9 cellular contexts compared by ENCODE assay signal in the genomic region with DNA sequence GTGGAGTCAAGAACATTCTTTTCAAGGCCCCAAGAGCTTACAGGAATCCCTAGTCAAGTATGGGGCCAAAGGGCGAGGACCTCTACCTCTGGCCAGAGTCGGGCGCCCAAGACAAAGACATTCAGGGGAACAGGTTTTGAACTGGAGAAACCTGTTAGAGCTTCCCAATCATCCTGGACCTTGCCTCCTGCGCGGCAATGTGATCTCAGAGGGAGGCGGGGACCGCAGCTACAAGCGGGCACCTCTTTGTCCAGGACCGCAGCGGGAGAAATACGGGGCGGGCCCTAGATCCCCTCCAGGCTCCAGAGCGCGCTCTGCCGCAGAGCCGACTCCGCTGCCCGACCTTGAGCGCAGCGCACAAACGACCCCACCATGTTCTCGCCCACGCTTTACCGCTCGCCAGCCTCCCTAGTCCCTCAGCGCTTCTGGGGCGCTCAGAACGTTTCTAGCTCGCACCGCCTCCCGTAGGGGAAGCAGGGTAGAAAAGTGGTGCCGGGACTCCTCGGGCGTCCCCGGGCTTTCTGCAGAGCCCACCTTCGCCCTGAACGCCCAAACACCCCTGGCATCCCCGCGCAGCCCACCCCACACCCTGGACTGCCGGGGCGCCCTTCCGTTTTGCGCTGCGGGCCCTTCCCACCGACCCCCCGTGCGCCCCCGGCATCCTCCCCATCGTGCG. TPM values are rescaled to one million over a fixed set of nuclear protein-coding genes. Genes with fewer than 3 reads are reported as not detected.
A peak's percentile ranks its signal among the peaks of the same experiment; 100 is the strongest.
DNase-seq lines count a peak whose midpoint lies in the region; ATAC-seq and TF ChIP-seq lines count a peak whose summit lies in the region.
"Had no signal": no experiment of that assay in that cellular context is flagged by ENCODE, and none has a peak within 500 bp of the region (broad histone marks: within the 10 kb centered on the region; RNA-seq: fewer than 3 reads in every experiment).

No MANE protein-coding gene starts in this region.

- TF ChIP-seq POLR2A in tibial nerve (IDR thresholded peaks at IDR 0.05) = no peak

- CTCF ChIA-PET in CD8-positive, alpha-beta memory T cell (lab: Charles Lee) = interaction anchor here (1.5 kb wide), 1 partner anchor 9 kb away, joined by 3 read pairs; no protein-coding TSS in a partner anchor

- H3K9me3 Mint-ChIP-seq in CD8-positive, alpha-beta memory T cell = no peaks in the 10 kb centered on the region
- no peaks in the 10 kb centered on the region for H3K9me3 Mint-ChIP-seq in natural killer cell treated with Interleukin-12 subunit alpha and Interleukin-12 subunit beta and Interleukin-15 and Interleukin-18, amount 100 ng/mL, for 72 hours

- peak overlapping the region; percentile 61 to 91 (median 81) for H3K4me3 Mint-ChIP-seq in CD8-positive, alpha-beta memory T cell
- H3K4me3 Mint-ChIP-seq in natural killer cell treated with Interleukin-12 subunit alpha and Interleukin-12 subunit beta and Interleukin-15 and Interleukin-18, amount 100 ng/mL, for 72 hours = peak overlapping the region; percentile 92

- H3K36me3 ChIP-seq in CD8-positive, alpha-beta memory T cell (ENCODE audit: insufficient read depth, low read length) = no peaks in the 10 kb centered on the region
- H3K36me3 ChIP-seq in H7 (replicated peaks; ENCODE audit: control insufficient read depth, insufficient read depth, low read length) (peaks cover 22% of the 10 kb centered on the region), fibroblast of lung (ENCODE audit: control insufficient read depth, insufficient read depth, low read length) (no peaks in the 10 kb centered on the region), tibial nerve (no peaks in the 10 kb centered on the region)

- H3K9me3 ChIP-seq in CD8-positive, alpha-beta memory T cell (ENCODE audit: low read length) = no peaks in the 10 kb centered on the region
- H3K9me3 ChIP-seq in fibroblast of lung (ENCODE audit: control insufficient read depth, insufficient read depth, low read depth, low read length) = no peaks in the 10 kb centered on the region
- no peaks in the 10 kb centered on the region for H3K9me3 ChIP-seq in tibial nerve

- H4K20me1 ChIP-seq in fibroblast of lung (ENCODE audit: control insufficient read depth, extremely low read depth, insufficient read depth, low read length) = no peaks in the 10 kb centered on the region

- peaks cover 27 to 57% of the 10 kb centered on the region in 2 donors for H3K27me3 Mint-ChIP-seq in CD8-positive, alpha-beta memory T cell
- H3K27me3 Mint-ChIP-seq in natural killer cell treated with Interleukin-12 subunit alpha and Interleukin-12 subunit beta and Interleukin-15 and Interleukin-18, amount 100 ng/mL, for 72 hours = peaks cover 19 to 22% of the 10 kb centered on the region in 2 donors

- peak overlapping the region; percentile 79 for H3K4me2 ChIP-seq in fibroblast of lung (ENCODE audit: extremely low read depth, insufficient read depth, low read length)
- H3K4me2 ChIP-seq: KMS-11 had no signal

- WGBS in tibial nerve, 2 donors = 4% methylated on average over 32 to 38 of the region's 50 CpGs

- no peaks in the 10 kb centered on the region for H3K36me3 Mint-ChIP-seq in CD8-positive, alpha-beta memory T cell
- H3K36me3 Mint-ChIP-seq in natural killer cell treated with Interleukin-12 subunit alpha and Interleukin-12 subunit beta and Interleukin-15 and Interleukin-18, amount 100 ng/mL, for 72 hours = no peaks in the 10 kb centered on the region

- no peaks in the 10 kb centered on the region for H3K79me2 ChIP-seq in fibroblast of lung (ENCODE audit: control insufficient read depth, insufficient read depth, low read length)

- no peak overlapping the region for H3K27ac ChIP-seq in CD8-positive, alpha-beta memory T cell (ENCODE audit: low read depth, low read length)
- no peak overlapping the region for H3K27ac ChIP-seq in fibroblast of lung (ENCODE audit: insufficient read depth, low read length)
- peak overlapping the region in 3 of 4 donors; percentile 13 to 65 (median 41) for H3K27ac ChIP-seq in tibial nerve
- H3K27ac ChIP-seq: KMS-11 had no signal

- no peak for TF ChIP-seq EP300 in tibial nerve (IDR thresholded peaks at IDR 0.05)

- peak; percentile 49 to 55 for ATAC-seq in natural killer cell treated with Interleukin-12 subunit alpha and Interleukin-12 subunit beta and Interleukin-15 and Interleukin-18, amount 100 ng/mL, for 72 hours

- peak in 1 of 5 donors; percentile 7 for DNase-seq in CD8-positive, alpha-beta memory T cell
- DNase-seq in H7 (peak; percentile 91), NCI-H2081 treated with DMSO at 0.1 percent for 48 hours (lab: John Stamatoyannopoulos, UW) (peak; percentile 5), fibroblast of lung (ENCODE audit: low read depth in 2 of 2) (peak; percentile 11 to 46), tibial nerve (ENCODE audit: low spot score in 2 of 2) (no peak), midbrain (lab: John Stamatoyannopoulos, UW) (no peak)
- DNase-seq in activated CD8-positive, alpha-beta memory T cell treated with anti-CD3 and anti-CD28 coated beads, Interleukin-2, amount 50 U/mL, for 24 hours (ENCODE audit: extremely low read depth) = peak; percentile 8
- DNase-seq in natural killer cell treated with Interleukin-12 subunit alpha and Interleukin-12 subunit beta and Interleukin-15 and Interleukin-18, amount 100 ng/mL, for 72 hours (ENCODE audit: low spot score) = no peak

- peaks cover 12 to 22% (median 19%) of the 10 kb centered on the region in 3 donors for H3K4me1 Mint-ChIP-seq in CD8-positive, alpha-beta memory T cell
- H3K4me1 Mint-ChIP-seq in natural killer cell treated with Interleukin-12 subunit alpha and Interleukin-12 subunit beta and Interleukin-15 and Interleukin-18, amount 100 ng/mL, for 72 hours (ENCODE audit: low read depth in 2 of 2) = peaks cover 7 to 22% of the 10 kb centered on the region in 2 donors

- TF ChIP-seq CTCF in fibroblast of lung (conservative IDR thresholded peaks at IDR 0.05 in 1 of 2, IDR thresholded peaks at IDR 0.05 in 1 of 2; ENCODE audit: low read depth in 1 of 2, low read length in 2 of 2) (no peak), tibial nerve (IDR thresholded peaks at IDR 0.05) (no peak)

- H3K9ac ChIP-seq in fibroblast of lung (ENCODE audit: insufficient read depth, low read length) = peak overlapping the region; percentile 30
- H3K9ac ChIP-seq: KMS-11 had no signal

- peak overlapping the region; percentile 61 for H3K4me3 ChIP-seq in CD8-positive, alpha-beta memory T cell (ENCODE audit: low read length)
- H3K4me3 ChIP-seq in H7 (ENCODE audit: insufficient read depth, low read depth, low read length) (peak overlapping the region; percentile 88), fibroblast of lung (replicated peaks in 1 of 4; ENCODE audit: control extremely low read depth in 1 of 4, insufficient read depth in 1 of 4, low read depth in 3 of 4, low read length in 4 of 4) (peak overlapping the region; percentile 66 to 70 (median 68)), tibial nerve (peak overlapping the region; percentile 44 to 83 (median 70))

- POLR2A ChIA-PET in CD8-positive, alpha-beta memory T cell (lab: Charles Lee) = no interaction called here

- H3K27me3 ChIP-seq in CD8-positive, alpha-beta memory T cell (ENCODE audit: insufficient read depth, low read length, poor library complexity, severe bottlenecking) = peaks cover 15% of the 10 kb centered on the region
- H3K27me3 ChIP-seq in H7 (ENCODE audit: control insufficient read depth, insufficient read depth, low read length) = peaks cover 18% of the 10 kb centered on the region; the same call in 1 of the 2 replicates
- peaks cover under 1% of the 10 kb centered on the region for H3K27me3 ChIP-seq in fibroblast of lung (ENCODE audit: control insufficient read depth, insufficient read depth, low read length)
- H3K27me3 ChIP-seq in tibial nerve = no peaks in the 10 kb centered on the region

- H3K27ac Mint-ChIP-seq in CD8-positive, alpha-beta memory T cell = no peak overlapping the region
- peak overlapping the region in 1 of 2 donors; percentile 28 for H3K27ac Mint-ChIP-seq in natural killer cell treated with Interleukin-12 subunit alpha and Interleukin-12 subunit beta and Interleukin-15 and Interleukin-18, amount 100 ng/mL, for 72 hours

- H3K4me1 ChIP-seq in CD8-positive, alpha-beta memory T cell (ENCODE audit: insufficient read depth, low read length) = peaks cover 5% of the 10 kb centered on the region
- peaks cover 4% of the 10 kb centered on the region for H3K4me1 ChIP-seq in fibroblast of lung (ENCODE audit: control insufficient read depth, extremely low read depth, insufficient read depth, low read length)
- H3K4me1 ChIP-seq in tibial nerve = peaks cover 0 to 25% (median 5%) of the 10 kb centered on the region in 4 donors

- H2AFZ ChIP-seq in fibroblast of lung (ENCODE audit: low read length) = peak overlapping the region; percentile 78

RNA-seq across cellular contexts. Expression of a gene that starts 28.1 kb away (rescaled TPM):
- total RNA-seq in CD8-positive, alpha-beta memory T cell = 10 to 100 TPM; 13.9 to 14.0 TPM
- 22.2 TPM for polyA plus RNA-seq in CD8-positive, alpha-beta memory T cell
- 4.1 and 8.5 TPM in 2 replicates for total RNA-seq in H7 (2014; rRNA removed; shearing (Covaris generic))
- total RNA-seq in fibroblast of lung (4.4 and 5.9 TPM in 2 replicates), tibial nerve (1 to 10 TPM; 2.9 to 4.5 (median 3.2) TPM)
- 14.6 and 15.8 TPM in 2 replicates for polyA plus RNA-seq in fibroblast of lung
- polyA plus RNA-seq in fibroblast of lung (2012) = 9.4 and 12.1 TPM in 2 replicates
- polyA minus RNA-seq in fibroblast of lung (ENCODE audit: low replicate concordance) = 1.5 and 7.4 TPM in 2 replicates
- 10 to 100 TPM; 16.1 to 18.5 TPM for total RNA-seq in natural killer cell treated with Interleukin-12 subunit alpha and Interleukin-12 subunit beta and Interleukin-15 and Interleukin-18, amount 100 ng/mL, for 72 hours

RNA-seq across cellular contexts. Expression of a gene that starts 50.1 kb away (rescaled TPM):
- total RNA-seq in CD8-positive, alpha-beta memory T cell = under 1 TPM in 1 of 2 experiments, not detected in 1; 0.51 TPM
- 0.56 TPM for polyA plus RNA-seq in CD8-positive, alpha-beta memory T cell
- total RNA-seq in H7 (2014; rRNA removed; shearing (Covaris generic)) = 3.4 and 7.4 TPM in 2 replicates
- total RNA-seq in fibroblast of lung = 0.50 and 0.51 TPM in 2 replicates
- 0.61 and 1.1 TPM in 2 replicates for polyA plus RNA-seq in fibroblast of lung
- polyA plus RNA-seq in fibroblast of lung (2012) = 2.1 and 2.8 TPM in 2 replicates
- not detected in 2 replicates for polyA minus RNA-seq in fibroblast of lung (ENCODE audit: low replicate concordance)
- total RNA-seq in natural killer cell treated with Interleukin-12 subunit alpha and Interleukin-12 subunit beta and Interleukin-15 and Interleukin-18, amount 100 ng/mL, for 72 hours = 1 to 10 TPM; 1.0 to 1.4 TPM
- total RNA-seq in tibial nerve = not detected

RNA-seq across cellular contexts. Expression of a gene that starts 52.7 kb away (rescaled TPM):
- 10 to 100 TPM; 18.6 to 22.7 TPM for total RNA-seq in CD8-positive, alpha-beta memory T cell
- 14.2 TPM for polyA plus RNA-seq in CD8-positive, alpha-beta memory T cell
- 126 and 167 TPM in 2 replicates for total RNA-seq in H7 (2014; rRNA removed; shearing (Covaris generic))
- total RNA-seq in fibroblast of lung = 65.2 and 82.2 TPM in 2 replicates
- polyA plus RNA-seq in fibroblast of lung = 33.5 and 52.0 TPM in 2 replicates
- polyA plus RNA-seq in fibroblast of lung (2012) = 17.1 and 30.6 TPM in 2 replicates
- 38.4 and 47.2 TPM in 2 replicates for polyA minus RNA-seq in fibroblast of lung (ENCODE audit: low replicate concordance)
- 100 to 1,000 TPM in 1 of 2 donors, 10 to 100 TPM in 1; 92.2 to 150 TPM for total RNA-seq in natural killer cell treated with Interleukin-12 subunit alpha and Interleukin-12 subunit beta and Interleukin-15 and Interleukin-18, amount 100 ng/mL, for 72 hours
- total RNA-seq in tibial nerve = 10 to 100 TPM; 39.8 to 61.5 (median 41.2) TPM

Comparison
In these comparisons a context has a peak if more than half of its experiments do, and no peak if none do; other contexts are left out.
1. DNase-seq: peak in H7 (single experiment), NCI-H2081 treated with DMSO at 0.1 percent for 48 hours (single experiment), activated CD8-positive, alpha-beta memory T cell treated with anti-CD3 and anti-CD28 coated beads, Interleukin-2, amount 50 U/mL, for 24 hours (single experiment) and fibroblast of lung (2 of 2); none in natural killer cell treated with Interleukin-12 subunit alpha and Interleukin-12 subunit beta and Interleukin-15 and Interleukin-18, amount 100 ng/mL, for 72 hours (single experiment), tibial nerve (0 of 2) and midbrain (single experiment).
2. H3K27ac ChIP-seq: peak in tibial nerve (3 of 4); none in CD8-positive, alpha-beta memory T cell (single experiment) and fibroblast of lung (single experiment).
3. Peak in every context shown above with its lines, with median percentiles within 50 percentile points of each other: H3K4me3 ChIP-seq.